In the genomic region with DNA sequence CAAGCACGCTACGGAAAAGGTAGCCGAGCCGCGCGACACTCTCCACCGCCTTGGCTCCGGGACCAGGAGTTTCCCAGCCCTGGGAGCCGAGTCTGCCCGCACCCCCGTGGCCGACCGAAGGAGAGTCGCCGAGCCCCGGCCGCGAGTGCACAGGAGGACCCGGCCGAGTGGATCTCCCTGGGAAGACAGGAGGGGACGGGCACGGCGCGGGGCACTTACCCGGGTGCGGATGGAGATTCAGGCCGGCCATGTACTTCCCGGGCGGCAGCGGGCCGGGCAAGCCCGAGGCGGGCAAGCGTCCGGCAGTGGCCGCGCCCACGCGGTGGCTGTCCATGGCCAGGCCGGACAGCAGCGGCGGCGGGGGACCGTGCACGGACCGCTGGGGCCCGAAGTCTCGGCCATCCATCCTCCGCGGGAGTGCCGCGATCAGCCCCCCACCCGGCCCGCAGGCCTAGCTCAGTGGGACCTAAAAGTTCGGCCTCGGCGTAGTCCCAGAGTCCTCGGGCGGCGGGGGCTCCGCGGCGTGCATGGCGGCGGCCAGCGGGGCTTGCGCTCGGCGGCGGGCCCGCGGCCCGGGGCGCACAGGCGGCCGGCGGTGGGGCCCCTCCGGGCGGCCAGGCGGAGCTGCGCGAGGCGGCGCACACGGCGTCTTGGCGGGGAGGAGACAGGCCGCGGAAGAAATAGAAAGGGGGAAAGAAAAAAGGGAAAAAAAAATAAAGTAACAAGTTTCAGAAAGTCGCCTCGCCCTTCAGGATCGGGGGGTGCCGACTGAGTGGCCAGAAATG, we compare ENCODE assay signal across 8 cellular contexts. TPM values are rescaled to one million over a fixed set of nuclear protein-coding genes. Genes with fewer than 3 reads are reported as not detected.
DNase-seq lines count a peak whose midpoint lies in the region; ATAC-seq and TF ChIP-seq lines count a peak whose summit lies in the region.

No MANE protein-coding gene starts in this region.

- ATAC-seq in DND-41 (ENCODE audit: insufficient read depth, low read depth) (no peak), GM21737 (IDR thresholded peaks at IDR 0.05; ENCODE audit: unreplicated experiment) (no peak)

- H3K9me3 ChIP-seq in DND-41 (ENCODE audit: insufficient read depth, low read length, severe bottlenecking) (no peaks in the 10 kb centered on the region), colonic mucosa (no peaks in the 10 kb centered on the region), mesodermal cell (ENCODE audit: control insufficient read depth, low read length) (no peaks in the 10 kb centered on the region)

- no peak for DNase-seq in DND-41
- peak; percentile 56 for DNase-seq in NCI-H69 (lab: John Stamatoyannopoulos, UW)
- peak; percentile 33 for DNase-seq in colonic mucosa
- no peak for DNase-seq in NCI-H1436 (lab: John Stamatoyannopoulos, UW)
- DNase-seq in iPS-NIHi7 (ENCODE audit: extremely low spot score), result no peak

- peaks cover 65% of the 10 kb centered on the region for H3K27me3 ChIP-seq in DND-41 (ENCODE audit: insufficient read depth, low read length, poor library complexity)
- no peaks in the 10 kb centered on the region for H3K27me3 ChIP-seq in colonic mucosa

- H3K4me3 ChIP-seq in DND-41 (ENCODE audit: low read depth in 1 of 2, low read length in 2 of 2) (peak overlapping the region; percentile 70 to 78; a peak in 3 of 4 replicates), colonic mucosa (peak overlapping the region; percentile 91), mesodermal cell (ENCODE audit: extremely low read depth, insufficient read depth, low read length, poor library complexity, severe bottlenecking) (peak overlapping the region; percentile 92), urinary bladder (ENCODE audit: low read depth, low read length) (peak overlapping the region; percentile 93)

- intact Hi-C loops in colonic mucosa (cut with DNase I), result no loop called here

- peaks cover 43% of the 10 kb centered on the region for H4K20me1 ChIP-seq in DND-41 (ENCODE audit: insufficient read depth, low read length)

- H2AFZ ChIP-seq in DND-41 (ENCODE audit: low read depth, low read length), result 0 out of 2 replicates have a peak overlapping the region, but pooled peaks have one; percentile 13

- 1% methylated on average over 56 to 74 of the region's 93 CpGs for WGBS in mesodermal cell (ENCODE audit: insufficient coverage in 2 of 2), 2 experiments
- under 1% methylated on average over 93 of the region's 93 CpGs for WGBS in urinary bladder

- no peaks in the 10 kb centered on the region; the same call in 1 of the 2 replicates for H3K36me3 ChIP-seq in DND-41 (ENCODE audit: insufficient read depth, low read length)
- H3K36me3 ChIP-seq in colonic mucosa, result no peaks in the 10 kb centered on the region
- H3K36me3 ChIP-seq in mesodermal cell (ENCODE audit: control insufficient read depth, insufficient read depth, low read length), result peaks cover 19% of the 10 kb centered on the region
- H3K36me3 ChIP-seq in urinary bladder (ENCODE audit: insufficient read depth), result no peaks in the 10 kb centered on the region

- H3K9ac ChIP-seq in DND-41 (ENCODE audit: low read depth, low read length), result peak overlapping the region; percentile 78
- H3K9ac ChIP-seq in colonic mucosa (ENCODE audit: low read depth in 2 of 2, low read length in 2 of 2), result peak overlapping the region; percentile 95 to 97

- peak overlapping the region; percentile 81 for H3K4me2 ChIP-seq in DND-41 (ENCODE audit: insufficient read depth, low read length)

- H3K27ac ChIP-seq in DND-41 (ENCODE audit: low read length) (no peak overlapping the region), colonic mucosa (peak overlapping the region; percentile 96), mesodermal cell (ENCODE audit: low read depth, low read length, severe bottlenecking) (peak overlapping the region; percentile 98), urinary bladder (ENCODE audit: low read depth) (peak overlapping the region; percentile 96)

- no peak for TF ChIP-seq CTCF in DND-41 (IDR thresholded peaks at IDR 0.05; ENCODE audit: borderline replicate concordance, extremely low read depth, low read length, poor library complexity, severe bottlenecking)
- TF ChIP-seq CTCF in colonic mucosa (IDR thresholded peaks at IDR 0.05), result no peak

- H3K79me2 ChIP-seq in DND-41 (ENCODE audit: insufficient read depth, low read length), result no peaks in the 10 kb centered on the region

- H3K4me1 ChIP-seq in DND-41 (ENCODE audit: insufficient read depth, low read length) (peaks cover 47% of the 10 kb centered on the region), colonic mucosa (peaks cover 15% of the 10 kb centered on the region), mesodermal cell (ENCODE audit: control insufficient read depth, insufficient read depth, low read length, poor library complexity, severe bottlenecking) (peaks cover 20% of the 10 kb centered on the region), urinary bladder (ENCODE audit: insufficient read depth) (no peaks in the 10 kb centered on the region)

RNA-seq across cellular contexts. Expression of gene TNRC18, which starts 2.6 kb away (rescaled TPM):
- total RNA-seq in colonic mucosa, result 10 to 100 TPM; 84.0 to 90.9 TPM
- polyA plus RNA-seq in mesodermal cell (2013, experiment 1 of 2), result 37.0 TPM
- polyA plus RNA-seq in mesodermal cell (2013, experiment 2 of 2), result 35.2 TPM
- total RNA-seq in urinary bladder, result 63.0 TPM
- 76.8 TPM for polyA plus RNA-seq in urinary bladder

Comparison
In these comparisons a context has a peak if more than half of its experiments do, and no peak if none do; other contexts are left out.
1. DNase-seq: peak in NCI-H69 (single experiment) and colonic mucosa (single experiment); none in DND-41 (single experiment), NCI-H1436 (single experiment) and iPS-NIHi7 (single experiment).
2. Peak in every context shown above with its lines, with median percentiles within 50 percentile points of each other: H3K4me3 ChIP-seq.